Comparison of ENCODE assay signal across 1 cellular context in the genomic region with DNA sequence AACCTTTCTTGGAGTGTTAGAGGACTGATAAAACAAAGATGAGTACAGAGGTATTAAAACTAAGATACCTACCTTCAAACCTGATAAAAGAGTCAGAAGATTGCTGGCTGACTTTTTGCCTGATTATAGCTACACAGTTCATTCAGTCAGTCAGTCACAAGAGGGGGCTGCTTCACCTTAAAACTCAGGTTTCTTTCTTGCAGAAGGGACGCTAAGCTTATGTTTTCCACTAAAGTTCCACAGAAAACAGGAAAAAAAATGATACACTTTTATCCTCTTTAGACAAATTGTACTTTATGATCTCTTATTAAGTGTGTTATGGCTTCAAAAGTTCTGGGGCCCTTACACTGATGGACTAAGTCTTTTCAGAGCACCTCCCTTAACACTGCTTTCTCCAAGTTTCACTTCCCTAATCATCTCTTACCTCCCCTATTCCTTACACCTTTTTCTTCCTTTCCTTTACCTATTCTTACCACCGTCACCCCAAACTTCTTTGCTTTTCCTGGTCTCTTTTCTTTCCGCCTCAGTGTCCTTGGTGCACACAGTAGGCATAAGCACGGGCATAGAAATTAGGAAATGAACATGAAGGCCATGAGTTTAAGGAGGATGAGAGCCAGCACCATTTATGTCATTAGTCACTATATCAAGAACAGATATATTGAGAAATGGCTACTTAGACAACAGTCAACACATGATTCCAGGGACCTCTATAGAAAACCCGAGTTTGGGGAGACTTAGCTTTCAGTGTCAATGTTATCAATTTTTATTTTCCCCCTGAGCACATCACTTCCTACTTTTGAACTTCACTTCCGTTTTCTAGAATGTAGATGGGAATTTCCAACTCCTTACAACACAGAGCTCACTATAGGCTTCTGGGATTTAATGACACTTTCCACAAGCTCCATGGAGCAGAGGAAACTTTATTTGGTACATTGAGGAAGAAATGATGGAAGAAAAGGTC.
TF ChIP-seq lines count a peak whose summit lies in the region.

No MANE protein-coding gene starts in this region.

TF ChIP-seq in WTC11, 78 proteins besides CTCF, POLR2A, EP300 and RAD21 (continued from another document):
- TF ChIP-seq ATF6 (CRISPR knock-in tag; IDR thresholded peaks at IDR 0.05) (no peak), ZBTB21 (CRISPR knock-in tag; IDR thresholded peaks at IDR 0.05; ENCODE audit: borderline replicate concordance) (no peak), TEAD4 (CRISPR knock-in tag; IDR thresholded peaks at IDR 0.05) (no peak), RORB (CRISPR knock-in tag; IDR thresholded peaks at IDR 0.05) (no peak), FOXP4 (CRISPR knock-in tag; IDR thresholded peaks at IDR 0.05) (no peak), FOXJ3 (CRISPR knock-in tag; IDR thresholded peaks at IDR 0.05; ENCODE audit: borderline replicate concordance) (no peak), FOXP1 (CRISPR knock-in tag; IDR thresholded peaks at IDR 0.05; ENCODE audit: borderline replicate concordance) (no peak), GRHL2 (CRISPR knock-in tag; IDR thresholded peaks at IDR 0.05; ENCODE audit: insufficient replicate concordance, severe bottlenecking) (no peak), NFE2L1 (CRISPR knock-in tag; IDR thresholded peaks at IDR 0.05) (no peak), NR3C1 (CRISPR knock-in tag; conservative IDR thresholded peaks at IDR 0.05; ENCODE audit: low read depth) (no peak), EMX1 (CRISPR knock-in tag; IDR thresholded peaks at IDR 0.05) (no peak)
